9 cellular contexts compared by ENCODE assay signal in the genomic region with DNA sequence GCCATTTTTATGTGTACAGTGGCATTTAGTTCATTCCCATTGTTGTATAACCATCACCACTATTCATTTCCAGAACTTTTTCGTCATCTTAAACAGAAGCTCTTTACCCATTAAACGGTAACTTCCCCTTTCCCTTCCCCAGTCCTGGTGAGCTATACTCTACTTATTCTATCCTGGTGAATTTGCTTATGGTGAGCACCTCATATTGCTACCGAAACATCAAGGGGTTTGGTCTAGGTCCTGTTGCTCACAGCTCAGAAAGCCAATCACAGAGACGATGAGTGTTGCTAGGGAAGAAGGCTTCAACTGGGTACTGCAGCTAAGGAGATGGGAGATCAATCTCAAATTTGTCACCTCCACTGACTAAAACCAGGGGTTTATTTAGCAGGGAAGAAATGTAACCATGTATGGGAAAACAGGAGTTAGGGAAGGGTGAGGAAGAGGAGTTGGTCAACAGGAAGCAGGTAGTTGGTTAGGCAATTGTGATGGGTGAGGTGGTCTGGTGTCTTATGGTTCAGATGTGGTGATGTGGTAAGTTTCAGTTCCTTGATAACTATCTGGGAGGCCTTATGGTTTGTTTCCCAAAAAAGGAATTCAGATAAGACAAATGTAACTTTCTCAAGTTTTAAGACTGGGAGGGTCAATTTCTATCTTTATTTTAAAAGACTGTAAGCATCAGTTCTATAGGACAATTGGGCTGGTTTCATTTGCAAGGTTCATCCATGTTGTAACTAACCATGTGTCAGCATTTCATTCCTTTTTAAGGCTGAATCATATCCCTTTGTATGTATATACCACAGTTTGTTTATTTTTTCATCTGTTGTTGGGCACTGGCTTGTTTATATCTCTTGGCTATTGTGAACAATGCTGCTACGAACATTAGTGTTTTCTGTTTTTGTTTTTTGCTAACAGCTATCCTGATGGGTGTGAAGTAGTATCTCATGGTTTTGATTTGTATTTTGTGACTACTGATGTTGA.
DNase-seq lines count a peak whose midpoint lies in the region; ATAC-seq and TF ChIP-seq lines count a peak whose summit lies in the region.
"Had no signal": no experiment of that assay in that cellular context is flagged by ENCODE, and none has a peak within 500 bp of the region (broad histone marks: within the 10 kb centered on the region; RNA-seq: fewer than 3 reads in every experiment).

No MANE protein-coding gene starts in this region.

- peak; percentile 68 for ATAC-seq in GM18505 (IDR thresholded peaks at IDR 0.05; ENCODE audit: unreplicated experiment)
- ATAC-seq in GM21717 (IDR thresholded peaks at IDR 0.05; ENCODE audit: unreplicated experiment) = peak; percentile 90
- ATAC-seq: right lobe of liver had no signal

- intact Hi-C loops in head of caudate nucleus (cut with DNase I) = no loop called here

- TF ChIP-seq POLR2A in GM18505 (IDR thresholded peaks at IDR 0.05; ENCODE audit: borderline replicate concordance, extremely low read depth, insufficient read depth, insufficient read length) = no peak

- TF ChIP-seq CTCF in HL-60 (IDR thresholded peaks at IDR 0.05; ENCODE audit: insufficient read depth, low read length) (no peak), fibroblast of mammary gland (conservative IDR thresholded peaks at IDR 0.05; ENCODE audit: control insufficient read depth, insufficient read depth, low read depth, low read length) (no peak)

- H3K27ac ChIP-seq in HL-60 (replicated peaks) = peak overlapping the region; percentile 50
- H3K27ac ChIP-seq: right lobe of liver had no signal

- H3K4me3 ChIP-seq in HL-60 (replicated peaks; ENCODE audit: insufficient read depth, low read length) = no peak overlapping the region
- no peak overlapping the region for H3K4me3 ChIP-seq in fibroblast of mammary gland (ENCODE audit: control insufficient read depth, low read depth, low read length)
- H3K4me3 ChIP-seq: right lobe of liver had no signal

- DNase-seq in HL-60 (ENCODE audit: low read depth in 1 of 2, low spot score in 1 of 2) (peak; percentile 43 to 76), fibroblast of mammary gland (ENCODE audit: low read depth) (peak; percentile 43), SIG-M5 (lab: John Stamatoyannopoulos, UW) (no peak), SHP77 (lab: John Stamatoyannopoulos, UW) (no peak), NCI-H2227 (lab: John Stamatoyannopoulos, UW; ENCODE audit: unreplicated experiment) (no peak), head of caudate nucleus (no peak)
- DNase-seq: right lobe of liver had no signal

- H3K27me3 ChIP-seq in HL-60 (ENCODE audit: insufficient read depth, poor library complexity, severe bottlenecking) = no peaks in the 10 kb centered on the region
- H3K27me3 ChIP-seq: right lobe of liver had no signal

Comparison
In these comparisons a context has a peak if more than half of its experiments do, and no peak if none do; other contexts are left out.
1. DNase-seq: peak in HL-60 (2 of 2) and fibroblast of mammary gland (single experiment); none in SIG-M5 (single experiment), SHP77 (0 of 2), NCI-H2227 (single experiment) and head of caudate nucleus (0 of 42).